ENCODE assay signal across 27 cellular contexts in the genomic region with DNA sequence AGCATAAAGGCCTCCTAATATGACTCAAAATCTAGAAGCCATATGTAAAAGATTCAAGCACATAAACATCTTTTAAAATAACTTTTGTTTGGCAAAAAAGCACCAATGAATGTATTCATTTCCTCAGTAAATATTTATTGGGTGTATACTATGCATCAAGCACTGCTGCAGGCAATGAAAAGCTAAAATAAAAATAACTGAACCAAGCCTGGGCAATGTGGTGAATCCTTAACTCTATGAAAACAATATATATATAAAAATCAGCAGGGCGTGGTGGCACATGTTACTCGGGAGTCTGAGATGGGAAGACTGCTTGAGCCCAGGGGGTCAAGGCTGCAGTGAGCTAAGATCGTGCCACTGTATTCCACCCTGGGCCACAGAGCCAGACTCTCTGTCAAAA.
"Had no signal": no experiment of that assay in that cellular context is flagged by ENCODE, and none has a peak within 500 bp of the region (broad histone marks: within the 10 kb centered on the region; RNA-seq: fewer than 3 reads in every experiment).

No MANE protein-coding gene starts in this region.

- H3K27me3 Mint-ChIP-seq: naive thymus-derived CD4-positive, alpha-beta T cell; stimulated activated memory B cell treated with anti-CD40 and anti-IgM and Interleukin-4, amounts not matched to agents 10 μg/mL and 1 μg/mL and 100 μg/mL, for 72 hours; stimulated activated naive CD8-positive, alpha-beta T cell treated with anti-CD3 and anti-CD28 coated beads, Interleukin-15, amount 100 ng/mL, for 72 hours; type B pancreatic cell had no signal

- H3K4me2 ChIP-seq: neural progenitor cell had no signal

- H3K9me3 ChIP-seq: pancreas, prostate gland, right lobe of liver, sigmoid colon, suprapubic skin, testis, tibial artery, transverse colon, upper lobe of right lung, uterus had no signal

- H3K9ac ChIP-seq: neural progenitor cell had no signal

- H3K27me3 ChIP-seq: neural progenitor cell, pancreas, right lobe of liver, sigmoid colon, suprapubic skin, testis, tibial artery, transverse colon, upper lobe of right lung, uterus had no signal

- H3K27ac ChIP-seq: neural progenitor cell, pancreas, prostate gland, right lobe of liver, sigmoid colon, suprapubic skin, testis, tibial artery, transverse colon, upper lobe of right lung, uterus had no signal

- H3K4me3 Mint-ChIP-seq: naive thymus-derived CD4-positive, alpha-beta T cell; natural killer cell; nephron; neural progenitor cell; stimulated activated memory B cell treated with anti-CD40 and anti-IgM and Interleukin-4, amounts not matched to agents 10 μg/mL and 1 μg/mL and 100 μg/mL, for 72 hours; stimulated activated naive CD8-positive, alpha-beta T cell treated with anti-CD3 and anti-CD28 coated beads, Interleukin-15, amount 100 ng/mL, for 72 hours; type B pancreatic cell had no signal

- H3K36me3 Mint-ChIP-seq: natural killer cell; stimulated activated memory B cell treated with anti-CD40 and anti-IgM and Interleukin-4, amounts not matched to agents 10 μg/mL and 1 μg/mL and 100 μg/mL, for 72 hours had no signal

- H3K4me1 Mint-ChIP-seq: nephron; neural progenitor cell; stimulated activated memory B cell treated with anti-CD40 and anti-IgM and Interleukin-4, amounts not matched to agents 10 μg/mL and 1 μg/mL and 100 μg/mL, for 72 hours had no signal

- H3K4me3 ChIP-seq: neural progenitor cell, pancreas, prostate gland, right lobe of liver, sigmoid colon, suprapubic skin, testis, tibial artery, transverse colon, upper lobe of right lung, uterus had no signal

- DNase-seq: naive thymus-derived CD4-positive, alpha-beta T cell; natural killer cell; occipital lobe; pancreas; right cardiac atrium; right lobe of liver; sigmoid colon; small intestine; stimulated activated CD4-positive, alpha-beta T cell treated with anti-CD3 and anti-CD28 coated beads, Interleukin-1b, Interleukin-23, amount 100 ng/mL, for 48 hours; stimulated activated CD4-positive, alpha-beta T cell treated with anti-CD3 and anti-CD28 coated beads, Interleukin-4, amount 100 ng/mL, for 1 hour; stimulated activated CD4-positive, alpha-beta T cell treated with anti-CD3 and anti-CD28 coated beads, Interleukin-4, amount 100 ng/mL, for 4 hours; stimulated activated CD8-positive, alpha-beta memory T cell treated with anti-CD3 and anti-CD28 coated beads, Interleukin-4, amount 100 ng/mL, for 48 hours; stimulated activated naive CD4-positive, alpha-beta T cell; stimulated activated naive CD8-positive, alpha-beta T cell treated with anti-CD3 and anti-CD28 coated beads, Interleukin-15, amount 100 ng/mL, for 72 hours; stimulated activated naive CD8-positive, alpha-beta T cell treated with anti-CD3 and anti-CD28 coated beads, Interleukin-15, Interleukin-2, amounts not matched to agents 100 U/mL and 50 U/mL, for 24 hours; substantia nigra; testis; tibial artery; transverse colon; upper lobe of right lung; uterus had no signal

- ATAC-seq: naive thymus-derived CD4-positive, alpha-beta T cell; natural killer cell; pancreas; right cardiac atrium; right lobe of liver; stimulated activated memory B cell treated with anti-CD40 and anti-IgM and Interleukin-4, amounts not matched to agents 10 μg/mL and 1 μg/mL and 100 μg/mL, for 72 hours; stimulated activated naive CD8-positive, alpha-beta T cell treated with anti-CD3 and anti-CD28 coated beads, Interleukin-15, amount 100 ng/mL, for 72 hours; stimulated activated naive CD8-positive, alpha-beta T cell treated with anti-CD3 and anti-CD28 coated beads, Interleukin-15, Interleukin-2, amounts not matched to agents 100 U/mL and 50 U/mL, for 24 hours; upper lobe of right lung had no signal

- H3K4me1 ChIP-seq: neural progenitor cell, prostate gland, right lobe of liver, sigmoid colon, suprapubic skin, testis, upper lobe of right lung, uterus had no signal

- H3K9me3 Mint-ChIP-seq: naive thymus-derived CD4-positive, alpha-beta T cell; natural killer cell; nephron; neural progenitor cell; stimulated activated memory B cell treated with anti-CD40 and anti-IgM and Interleukin-4, amounts not matched to agents 10 μg/mL and 1 μg/mL and 100 μg/mL, for 72 hours; stimulated activated naive CD8-positive, alpha-beta T cell treated with anti-CD3 and anti-CD28 coated beads, Interleukin-15, amount 100 ng/mL, for 72 hours had no signal

- H2AFZ ChIP-seq: neural progenitor cell had no signal

- H3K36me3 ChIP-seq: neural progenitor cell, pancreas, prostate gland, right lobe of liver, sigmoid colon, transverse colon, uterus had no signal

- H3K27ac Mint-ChIP-seq: nephron; neural progenitor cell; stimulated activated memory B cell treated with anti-CD40 and anti-IgM and Interleukin-4, amounts not matched to agents 10 μg/mL and 1 μg/mL and 100 μg/mL, for 72 hours; stimulated activated naive CD8-positive, alpha-beta T cell treated with anti-CD3 and anti-CD28 coated beads, Interleukin-15, amount 100 ng/mL, for 72 hours; type B pancreatic cell had no signal
